ENCODE assay signal across 1 cellular context in the genomic region with DNA sequence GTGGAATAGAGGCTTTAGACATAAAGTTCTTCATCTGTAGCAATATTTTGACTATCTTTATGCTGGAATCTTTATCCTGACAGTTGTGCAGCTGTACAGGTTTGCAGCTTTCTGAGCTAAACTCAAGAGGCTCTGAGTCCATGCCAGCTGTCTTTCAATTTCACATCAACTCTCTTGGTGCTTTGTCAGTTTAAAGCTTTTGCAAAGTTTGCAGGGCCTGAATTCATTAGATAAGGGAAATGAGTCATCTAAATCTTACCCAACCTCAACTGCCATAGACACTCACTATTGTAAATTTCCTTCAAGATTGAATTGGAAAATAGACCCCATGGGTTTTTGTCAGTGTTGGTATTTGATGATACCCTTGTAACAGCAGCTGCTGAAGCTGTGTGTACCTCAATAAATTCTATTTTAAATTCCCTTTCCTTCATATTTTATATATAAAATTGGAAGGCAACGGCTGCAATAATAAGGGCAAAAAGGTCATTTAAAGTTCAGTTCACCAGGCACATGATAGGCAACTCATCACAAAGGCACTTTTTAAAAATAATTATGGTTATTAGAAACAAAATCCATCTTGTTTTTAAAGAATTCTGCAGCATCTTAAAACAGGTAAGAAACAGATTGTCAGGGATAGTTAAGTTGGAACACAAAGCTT.
TF ChIP-seq lines count a peak whose summit lies in the region.

No MANE protein-coding gene starts in this region.

TF ChIP-seq in GM12878, 131 proteins besides CTCF, POLR2A, EP300 and RAD21 (continued from another document):
- 0 out of 2 replicates have a peak, but pooled peaks have one; percentile 64 for TF ChIP-seq TCF12 (IDR thresholded peaks at IDR 0.05; ENCODE audit: low read depth, low read length)
